Comparison of ENCODE assay signal across 20 cellular contexts in genomic region chr2:210460863-210461227, GRCh38. TPM values are rescaled to one million over a fixed set of nuclear protein-coding genes. Genes with fewer than 3 reads are reported as not detected.
DNase-seq lines count a peak whose midpoint lies in the region; ATAC-seq and TF ChIP-seq lines count a peak whose summit lies in the region.
"Had no signal": no experiment of that assay in that cellular context is flagged by ENCODE, and none has a peak within 500 bp of the region (broad histone marks: within the 10 kb centered on the region; RNA-seq: fewer than 3 reads in every experiment).

No MANE protein-coding gene starts in this region.

- intact Hi-C loops in CD4-positive, alpha-beta memory T cell (cut with micrococcal nuclease) = no loop called here

- no peak overlapping the region for H3K14ac ChIP-seq in H9 (ENCODE audit: insufficient read depth, low read length)

- no peaks in the 10 kb centered on the region for H3K27me3 Mint-ChIP-seq in H9 (ENCODE audit: low read depth)
- H3K27me3 Mint-ChIP-seq in CD4-positive, alpha-beta memory T cell = no peaks in the 10 kb centered on the region
- H3K27me3 Mint-ChIP-seq: activated CD8-positive, alpha-beta memory T cell treated with anti-CD3 and anti-CD28 coated beads, Interleukin-2, amount 10 ng/mL, durations not matched to agents 7 days and 5 days had no signal

- H4K91ac ChIP-seq in H9 (ENCODE audit: insufficient read length, low read depth, low read length) = no peak overlapping the region

- no peaks in the 10 kb centered on the region for H3K9me3 Mint-ChIP-seq in H9
- no peaks in the 10 kb centered on the region for H3K9me3 Mint-ChIP-seq in CD4-positive, alpha-beta memory T cell
- H3K9me3 Mint-ChIP-seq: immature natural killer cell, neural progenitor cell had no signal

- H3K4me3 ChIP-seq in Karpas-422 (ENCODE audit: low read length) (peak overlapping the region; percentile 38), parathyroid adenoma (ENCODE audit: low read depth, low read length) (no peak overlapping the region)
- no peak overlapping the region for H3K4me3 ChIP-seq in CD4-positive, alpha-beta memory T cell (ENCODE audit: low read length in 2 of 2)
- H3K4me3 ChIP-seq: neural progenitor cell, right atrium auricular region, suprapubic skin had no signal

- H3K36me3 ChIP-seq in Karpas-422 (ENCODE audit: insufficient read depth, low read length) = peaks cover 38% of the 10 kb centered on the region
- no peaks in the 10 kb centered on the region for H3K36me3 ChIP-seq in parathyroid adenoma (ENCODE audit: control insufficient read depth, insufficient read depth, low read length)
- H3K36me3 ChIP-seq in CD4-positive, alpha-beta memory T cell (ENCODE audit: insufficient read depth, low read length) = peaks cover 10% of the 10 kb centered on the region

- peaks cover 4 to 36% (median 26%) of the 10 kb centered on the region in 3 experiments; a peak in 6 of 7 replicates for H3K36me3 Mint-ChIP-seq in H9 (ENCODE audit: insufficient read depth in 1 of 3, low read depth in 3 of 3)
- peaks cover 60 to 71% of the 10 kb centered on the region in 2 donors for H3K36me3 Mint-ChIP-seq in CD4-positive, alpha-beta memory T cell

- H4K5ac ChIP-seq in H9 (ENCODE audit: insufficient read length, low read depth, low read length) = no peak overlapping the region

- no peak overlapping the region for H2AK5ac ChIP-seq in H9 (ENCODE audit: insufficient read length, low read length)

- H3K23ac ChIP-seq in H9 (ENCODE audit: insufficient read length, low read depth, low read length) = no peak overlapping the region

- H3K27ac ChIP-seq in H9 (ENCODE audit: insufficient read length, low read depth, low read length) (no peak overlapping the region), Karpas-422 (ENCODE audit: low read length) (peak overlapping the region; percentile 96), parathyroid adenoma (peak overlapping the region; percentile 45)
- no peak overlapping the region for H3K27ac ChIP-seq in CD4-positive, alpha-beta memory T cell (ENCODE audit: low read depth, low read length)
- H3K27ac ChIP-seq: neural progenitor cell, right atrium auricular region, suprapubic skin, VCaP had no signal

- H3K79me1 ChIP-seq in H9 (ENCODE audit: insufficient read depth, low read depth, low read length, poor library complexity, severe bottlenecking) = no peaks in the 10 kb centered on the region

- no peak overlapping the region for H3K18ac ChIP-seq in H9 (ENCODE audit: insufficient read length, low read depth, low read length)

- no peaks in the 10 kb centered on the region for H3K4me1 Mint-ChIP-seq in H9
- peaks cover 11 to 14% (median 12%) of the 10 kb centered on the region in 4 donors for H3K4me1 Mint-ChIP-seq in CD4-positive, alpha-beta memory T cell
- H3K4me1 Mint-ChIP-seq: neural progenitor cell had no signal

- no peak overlapping the region for H2BK15ac ChIP-seq in H9 (ENCODE audit: low read depth, low read length)

- H3K4me3 Mint-ChIP-seq in H9 = no peak overlapping the region
- no peak overlapping the region for H3K4me3 Mint-ChIP-seq in CD4-positive, alpha-beta memory T cell
- H3K4me3 Mint-ChIP-seq: activated CD8-positive, alpha-beta memory T cell treated with anti-CD3 and anti-CD28 coated beads, Interleukin-2, amount 10 ng/mL, durations not matched to agents 7 days and 5 days; immature natural killer cell; neural progenitor cell had no signal

- H2BK20ac ChIP-seq in H9 (ENCODE audit: low read depth, low read length, poor library complexity, severe bottlenecking) = no peak overlapping the region

- 0 out of 7 replicates have a peak overlapping the region, but pooled peaks of 2 of the 3 experiments have one; percentile 18 to 56 for H3K27ac Mint-ChIP-seq in H9
- peak overlapping the region in 2 of 7 donors; percentile 2 to 11 for H3K27ac Mint-ChIP-seq in CD4-positive, alpha-beta memory T cell
- H3K27ac Mint-ChIP-seq: activated CD8-positive, alpha-beta memory T cell treated with anti-CD3 and anti-CD28 coated beads, Interleukin-2, amount 10 ng/mL, durations not matched to agents 7 days and 5 days; neural progenitor cell had no signal

- CTCF ChIA-PET in CD4-positive, alpha-beta memory T cell (lab: Charles Lee; ENCODE audit: partially characterized antibody) = interaction anchor here (1.9 kb wide), 1 partner anchor 16 kb away, joined by 5 read pairs; no protein-coding TSS in a partner anchor

- no peak overlapping the region for H3K9ac ChIP-seq in H9 (ENCODE audit: extremely low read depth, insufficient read length, low read length)
- peak overlapping the region; percentile 51 for H3K9ac ChIP-seq in Karpas-422 (ENCODE audit: low read length)
- no peak overlapping the region for H3K9ac ChIP-seq in parathyroid adenoma
- H3K9ac ChIP-seq: neural progenitor cell had no signal

- H4K8ac ChIP-seq in H9 (replicated peaks; ENCODE audit: insufficient read length, low read depth, low read length) = no peak overlapping the region

- no peak overlapping the region for H3K56ac ChIP-seq in H9 (ENCODE audit: insufficient read length, low read depth, low read length)

- H3K9me2 ChIP-seq in Karpas-422 (replicated peaks; ENCODE audit: insufficient read depth, low read length) = no peaks in the 10 kb centered on the region

- no peaks in the 10 kb centered on the region for H3K4me1 ChIP-seq in H9 (ENCODE audit: insufficient read depth, low read length)
- H3K4me1 ChIP-seq in Karpas-422 (ENCODE audit: low read length) = peaks cover 96% of the 10 kb centered on the region
- peaks cover 15% of the 10 kb centered on the region for H3K4me1 ChIP-seq in parathyroid adenoma
- no peaks in the 10 kb centered on the region for H3K4me1 ChIP-seq in CD4-positive, alpha-beta memory T cell (ENCODE audit: insufficient read depth, low read length)
- H3K4me1 ChIP-seq: neural progenitor cell, right atrium auricular region, suprapubic skin had no signal

- H3K79me2 ChIP-seq in H9 (ENCODE audit: insufficient read depth, low read length) (no peaks in the 10 kb centered on the region), Karpas-422 (ENCODE audit: low read length) (peaks cover 41% of the 10 kb centered on the region), parathyroid adenoma (no peaks in the 10 kb centered on the region)

- WGBS in H9 (ENCODE audit: extremely low coverage, insufficient read length, low lambda C conversion rate) = no CpG with 5 or more reads among the region's 1 CpG

- DNase-seq in H9 (no peak), Karpas-422 (no peak)
- no peak for DNase-seq in stimulated activated CD4-positive, alpha-beta T cell treated with anti-CD3 and anti-CD28 coated beads, Interleukin-2, amount 100 ng/mL, for 24 hours
- no peak for DNase-seq in CD4-positive, alpha-beta memory T cell
- no peak for DNase-seq in NK-92 treated with Interleukin-12 subunit alpha and Interleukin-12 subunit beta, amount 100 ng/mL, for 24 hours (lab: John Stamatoyannopoulos, UW)
- DNase-seq: activated CD8-positive, alpha-beta memory T cell treated with anti-CD3 and anti-CD28 coated beads, Interleukin-2, amount 10 ng/mL, durations not matched to agents 7 days and 5 days; activated gamma-delta T cell treated with Interleukin-2 at 50 U/mL for 16 hours; cortex of kidney; immature natural killer cell; mammary epithelial cell; NCI-H1048; NCI-H2107; NCI-H774 had no signal

- TF ChIP-seq CTCF in H9 (conservative IDR thresholded peaks at IDR 0.05) = no peak
- TF ChIP-seq CTCF in parathyroid adenoma (IDR thresholded peaks at IDR 0.05) = no peak

- H3K27me3 ChIP-seq in H9 (ENCODE audit: insufficient read depth, low read length) (no peaks in the 10 kb centered on the region), Karpas-422 (ENCODE audit: low read length) (no peaks in the 10 kb centered on the region), parathyroid adenoma (ENCODE audit: control insufficient read depth, insufficient read depth, low read length) (no peaks in the 10 kb centered on the region)
- no peaks in the 10 kb centered on the region for H3K27me3 ChIP-seq in CD4-positive, alpha-beta memory T cell (ENCODE audit: insufficient read depth, low read length)
- H3K27me3 ChIP-seq: neural progenitor cell, right atrium auricular region, suprapubic skin had no signal

- H3K4ac ChIP-seq in H9 (ENCODE audit: low read depth, low read length) = no peak overlapping the region

- POLR2A ChIA-PET in CD4-positive, alpha-beta memory T cell (lab: Charles Lee; ENCODE audit: partially characterized antibody) = no interaction called here

- no peaks in the 10 kb centered on the region for H3K9me3 ChIP-seq in H9 (ENCODE audit: control insufficient read depth, low read depth, low read length)
- no peaks in the 10 kb centered on the region for H3K9me3 ChIP-seq in Karpas-422 (ENCODE audit: low read length)
- H3K9me3 ChIP-seq in parathyroid adenoma (ENCODE audit: control insufficient read depth, low read length) = no peaks in the 10 kb centered on the region
- H3K9me3 ChIP-seq in CD4-positive, alpha-beta memory T cell (ENCODE audit: control insufficient read depth in 1 of 2, low read length in 2 of 2) = no peaks in the 10 kb centered on the region
- H3K9me3 ChIP-seq: right atrium auricular region, suprapubic skin had no signal

- ATAC-seq in GM18867 (IDR thresholded peaks at IDR 0.05; ENCODE audit: unreplicated experiment) (peak; percentile 20), GM21786 (IDR thresholded peaks at IDR 0.05; ENCODE audit: unreplicated experiment) (no peak)
- ATAC-seq: activated CD8-positive, alpha-beta memory T cell treated with anti-CD3 and anti-CD28 coated beads, Interleukin-2, amount 10 ng/mL, durations not matched to agents 7 days and 5 days had no signal

- H3T11ph ChIP-seq in H9 (ENCODE audit: low read length) = no peak overlapping the region

- H3K23me2 ChIP-seq in H9 (ENCODE audit: insufficient read length, low read depth, low read length, poor library complexity, severe bottlenecking) = no peaks in the 10 kb centered on the region

- H4K20me1 ChIP-seq in H9 (ENCODE audit: control insufficient read depth, insufficient read depth, insufficient read length) (no peaks in the 10 kb centered on the region), Karpas-422 (ENCODE audit: insufficient read depth, low read depth, low read length) (no peaks in the 10 kb centered on the region)

- no peak overlapping the region for H3K4me2 ChIP-seq in H9 (ENCODE audit: insufficient read depth, insufficient read length, low read length)
- H3K4me2 ChIP-seq in Karpas-422 (ENCODE audit: low read depth, low read length, poor library complexity, severe bottlenecking) = peak overlapping the region; percentile 78
- no peak overlapping the region for H3K4me2 ChIP-seq in parathyroid adenoma (ENCODE audit: low read length)
- H3K4me2 ChIP-seq: neural progenitor cell had no signal

- H2BK120ac ChIP-seq in H9 (ENCODE audit: low read depth, low read length, poor library complexity, severe bottlenecking) = no peak overlapping the region

- H2AFZ ChIP-seq in H9 (ENCODE audit: low read length) (no peak overlapping the region), Karpas-422 (ENCODE audit: low read length) (no peak overlapping the region), parathyroid adenoma (no peak overlapping the region)
- H2AFZ ChIP-seq: neural progenitor cell had no signal

- no peak overlapping the region for H2BK12ac ChIP-seq in H9 (ENCODE audit: insufficient read length, low read depth, low read length)

- no peak overlapping the region for H2BK5ac ChIP-seq in H9 (ENCODE audit: insufficient read length, low read length)

RNA-seq across cellular contexts. Expression of gene LANCL1, which starts 15.7 kb away (rescaled TPM):
- 47.8 and 49.9 TPM in 2 replicates for total RNA-seq in H9 (2021)
- 48.7 and 126 TPM in 2 replicates for total RNA-seq in Karpas-422 (2014; rRNA removed; shearing (Covaris generic); ENCODE audit: low replicate concordance)
- 10 to 100 TPM; 30.2 to 32.8 TPM for total RNA-seq in CD4-positive, alpha-beta memory T cell
- 10 to 100 TPM; 25.0 to 28.5 TPM for polyA plus RNA-seq in CD4-positive, alpha-beta memory T cell

Comparison
In these comparisons a context has a peak if more than half of its experiments do, and no peak if none do; other contexts are left out.
1. H3K27ac ChIP-seq: peak in Karpas-422 (single experiment) and parathyroid adenoma (single experiment); none in H9 (single experiment) and CD4-positive, alpha-beta memory T cell (single experiment).